In the genomic region with DNA sequence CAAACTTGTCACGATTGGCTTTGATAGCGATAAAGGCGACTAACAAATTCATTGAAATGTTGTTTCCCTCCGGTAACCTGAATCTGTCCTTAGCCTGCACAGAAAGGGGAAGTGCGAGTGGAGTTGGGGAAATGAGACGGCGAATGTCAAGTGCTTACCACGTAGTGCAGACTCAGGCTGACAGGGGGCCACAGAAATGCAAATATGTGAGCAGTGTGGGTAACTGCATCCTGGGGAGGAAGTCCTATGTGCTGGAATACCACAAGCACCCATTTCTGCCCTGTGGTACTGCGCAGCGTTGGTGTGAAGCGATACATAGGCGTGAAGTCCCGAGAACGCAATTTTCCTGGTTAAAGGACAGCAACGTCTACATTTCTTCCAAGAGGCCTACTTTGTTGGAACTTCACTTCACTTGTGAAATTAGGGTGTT, we compare ENCODE assay signal across 8 cellular contexts. TPM values are rescaled to one million over a fixed set of nuclear protein-coding genes. Genes with fewer than 3 reads are reported as not detected.
DNase-seq lines count a peak whose midpoint lies in the region; ATAC-seq and TF ChIP-seq lines count a peak whose summit lies in the region.

No MANE protein-coding gene starts in this region.

- peaks cover 23 to 34% (median 26%) of the 10 kb centered on the region in 11 experiments for H3K36me3 ChIP-seq in BLaER1 treated with 17β-estradiol and CSF1 and Interleukin-3, amounts not matched to agents 10 nM and 100 nM
- peaks cover 2 to 23% of the 10 kb centered on the region in 2 donors for H3K36me3 ChIP-seq in neuronal stem cell (replicated peaks in 1 of 2; ENCODE audit: control insufficient read depth in 2 of 2, insufficient read depth in 2 of 2, low read length in 2 of 2)
- H3K36me3 ChIP-seq in thyroid gland: peaks cover 0 to 7% of the 10 kb centered on the region in 2 donors

- H3K4ac ChIP-seq in neuronal stem cell (ENCODE audit: low read length): no peak overlapping the region

- no peak overlapping the region for H2BK12ac ChIP-seq in neuronal stem cell (ENCODE audit: low read length)

- no peak overlapping the region for H2BK120ac ChIP-seq in neuronal stem cell (ENCODE audit: low read depth, low read length)

- peak overlapping the region; percentile 83 to 99 (median 96) for H3K4me3 ChIP-seq in BLaER1 treated with 17β-estradiol and CSF1 and Interleukin-3, amounts not matched to agents 10 nM and 100 nM
- H3K4me3 ChIP-seq in neuronal stem cell (ENCODE audit: low read length in 2 of 2): peak overlapping the region; percentile 80 to 97
- H3K4me3 ChIP-seq in thyroid gland (replicated peaks in 1 of 3): peak overlapping the region; percentile 54 to 91 (median 57)

- H3K23ac ChIP-seq in neuronal stem cell (ENCODE audit: low read depth, low read length, poor library complexity): no peak overlapping the region

- peak overlapping the region; percentile 92 for H3K14ac ChIP-seq in neuronal stem cell (ENCODE audit: low read length)

- no CpG with 5 or more reads among the region's 15 CpGs for WGBS in neuronal stem cell (ENCODE audit: extremely low coverage in 2 of 2, insufficient read length in 2 of 2, insufficient replicate concordance in 1 of 2), 2 donors
- WGBS in thyroid gland, 2 donors: 1 to 2% methylated on average over 15 of the region's 15 CpGs

- H2BK5ac ChIP-seq in neuronal stem cell (ENCODE audit: low read length): peak overlapping the region; percentile 88

- H3K27ac ChIP-seq in BLaER1 treated with 17β-estradiol and CSF1 and Interleukin-3, amounts not matched to agents 10 nM and 100 nM: peak overlapping the region; percentile 93 to 99 (median 97)
- H3K27ac ChIP-seq in neuronal stem cell (replicated peaks; ENCODE audit: low read length): peak overlapping the region; percentile 61
- peak overlapping the region; percentile 94 to 99 (median 96) for H3K27ac ChIP-seq in thyroid gland

- peaks cover 3% of the 10 kb centered on the region for H3K79me1 ChIP-seq in neuronal stem cell (ENCODE audit: low read depth, low read length)

- H2AK5ac ChIP-seq in neuronal stem cell (ENCODE audit: low read depth, low read length): peak overlapping the region; percentile 94

- TF ChIP-seq POLR2A in thyroid gland (IDR thresholded peaks at IDR 0.05): no peak

- DNase-seq in RPMI7951 (ENCODE audit: low read depth) (peak; percentile 70), foreskin melanocyte (peak; percentile 63), neuronal stem cell (ENCODE audit: low spot score) (peak; percentile 26), thyroid gland (peak; percentile 32 to 43)
- DNase-seq in activated effector memory CD4-positive, alpha-beta T cell treated with anti-CD3 and anti-CD28 coated beads, Interleukin-2, amount 50 U/mL, for 16 hours: peak; percentile 81

- no peaks in the 10 kb centered on the region for H3K27me3 ChIP-seq in BLaER1 treated with 17β-estradiol and CSF1 and Interleukin-3, amounts not matched to agents 10 nM and 100 nM
- no peaks in the 10 kb centered on the region for H3K27me3 ChIP-seq in neuronal stem cell (ENCODE audit: control insufficient read depth in 3 of 3, insufficient read depth in 3 of 3, low read depth in 1 of 3, low read length in 3 of 3)
- H3K27me3 ChIP-seq in thyroid gland: no peaks in the 10 kb centered on the region

- no peak overlapping the region for H2BK15ac ChIP-seq in neuronal stem cell (ENCODE audit: low read length)

- H3K4me1 ChIP-seq in BLaER1 treated with 17β-estradiol and CSF1 and Interleukin-3, amounts not matched to agents 10 nM and 100 nM: peaks cover 48 to 69% (median 53%) of the 10 kb centered on the region in 10 experiments
- H3K4me1 ChIP-seq in neuronal stem cell (ENCODE audit: control insufficient read depth in 2 of 2, insufficient read depth in 1 of 2, low read depth in 1 of 2, low read length in 2 of 2) (peaks cover 4 to 9% of the 10 kb centered on the region in 2 donors), thyroid gland (peaks cover 17 to 36% of the 10 kb centered on the region in 2 donors)

- H3K4me2 ChIP-seq in BLaER1 treated with 17β-estradiol and CSF1 and Interleukin-3, amounts not matched to agents 10 nM and 100 nM: peak overlapping the region; percentile 82 to 98 (median 93)
- peak overlapping the region; percentile 83 for H3K4me2 ChIP-seq in neuronal stem cell (ENCODE audit: insufficient read depth, low read length, poor library complexity, severe bottlenecking)

- intact Hi-C loops in thyroid gland (cut with DNase I): loop anchor here (10.0 kb wide), 2 partner anchors 144 to 146 kb away; partner anchors contain the start of gene PATZ1

- no peaks in the 10 kb centered on the region for H3K9me3 ChIP-seq in BLaER1 treated with 17β-estradiol and CSF1 and Interleukin-3, amounts not matched to agents 10 nM and 100 nM (replicated peaks in 1 of 11)
- H3K9me3 ChIP-seq in neuronal stem cell (replicated peaks in 1 of 2; ENCODE audit: control insufficient read depth in 2 of 2, insufficient read depth in 1 of 2, low read depth in 1 of 2, low read length in 2 of 2) (no peaks in the 10 kb centered on the region), thyroid gland (no peaks in the 10 kb centered on the region)

- peaks cover 0 to 37% (median 12%) of the 10 kb centered on the region in 11 experiments; a peak in 15 of 22 replicates for H4K20me1 ChIP-seq in BLaER1 treated with 17β-estradiol and CSF1 and Interleukin-3, amounts not matched to agents 10 nM and 100 nM

- peak overlapping the region; percentile 91 to 98 (median 97) for H3K9ac ChIP-seq in BLaER1 treated with 17β-estradiol and CSF1 and Interleukin-3, amounts not matched to agents 10 nM and 100 nM
- peak overlapping the region; percentile 33 for H3K9ac ChIP-seq in neuronal stem cell (ENCODE audit: low read depth, low read length, poor library complexity)

- peak in 1 of 6 experiments; percentile 21 for TF ChIP-seq CTCF in thyroid gland (IDR thresholded peaks at IDR 0.05)

- no peak overlapping the region for H4K8ac ChIP-seq in neuronal stem cell (ENCODE audit: low read depth, low read length)

- ATAC-seq in GM19023 (IDR thresholded peaks at IDR 0.05; ENCODE audit: unreplicated experiment): peak; percentile 44
- peak; percentile 64 for ATAC-seq in HG03175 (IDR thresholded peaks at IDR 0.05; ENCODE audit: unreplicated experiment)

- H3K18ac ChIP-seq in neuronal stem cell (ENCODE audit: low read length): peak overlapping the region; percentile 4

- H4K91ac ChIP-seq in neuronal stem cell (ENCODE audit: low read depth, low read length, poor library complexity): no peak overlapping the region

- peak overlapping the region; percentile 95 for H2AFZ ChIP-seq in neuronal stem cell (ENCODE audit: low read length)

RNA-seq across cellular contexts. Expression of gene EIF4ENIF1, which starts 0.9 kb away (rescaled TPM):
- 4.9 and 59.4 TPM in 2 replicates for total RNA-seq in RPMI7951 (2014; rRNA removed; shearing (Covaris generic))
- polyA plus RNA-seq in neuronal stem cell (2013, experiment 1 of 2): 24.3 TPM
- polyA plus RNA-seq in neuronal stem cell (2013, experiment 2 of 2): 24.6 TPM
- total RNA-seq in thyroid gland: 10 to 100 TPM; 15.7 to 21.2 (median 19.2) TPM

RNA-seq across cellular contexts. Expression of gene SFI1, which starts 5.8 kb away (rescaled TPM):
- 6.1 and 10.7 TPM in 2 replicates for total RNA-seq in RPMI7951 (2014; rRNA removed; shearing (Covaris generic))
- polyA plus RNA-seq in neuronal stem cell (2013, experiment 1 of 2): 17.9 TPM
- 18.3 TPM for polyA plus RNA-seq in neuronal stem cell (2013, experiment 2 of 2)
- total RNA-seq in thyroid gland: 10 to 100 TPM; 31.1 to 57.6 (median 43.1) TPM

Comparison
In these comparisons a context has a peak if more than half of its experiments do, and no peak if none do; other contexts are left out.
1. Peak in every context shown above with its lines: DNase-seq, ATAC-seq, H3K4me3 ChIP-seq and H3K27ac ChIP-seq.
2. DNase-seq: peak in every context shown above with its lines; median percentile 81 in activated effector memory CD4-positive, alpha-beta T cell treated with anti-CD3 and anti-CD28 coated beads, Interleukin-2, amount 50 U/mL, for 16 hours; 70 in RPMI7951; 63 in foreskin melanocyte; 38 in thyroid gland; 26 in neuronal stem cell.